9 cellular contexts compared by ENCODE assay signal in the genomic region with DNA sequence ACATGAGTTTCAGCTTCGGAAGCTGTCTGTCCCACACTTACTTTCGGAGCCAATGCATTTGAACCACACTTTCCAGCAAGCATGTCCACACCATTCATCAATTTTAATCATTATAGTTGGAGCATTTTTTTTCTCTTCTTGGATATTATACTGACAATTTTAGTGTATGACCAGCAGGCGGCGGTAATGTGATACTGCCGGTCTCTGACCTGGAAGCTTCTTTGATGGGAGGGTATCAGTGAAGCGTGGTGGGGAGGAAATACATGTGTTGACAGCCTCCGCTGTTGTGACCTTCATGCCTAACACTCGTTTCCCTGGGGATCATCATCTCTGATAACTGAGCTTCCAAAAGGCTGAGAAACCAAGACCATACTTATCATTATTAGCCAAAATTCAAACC.
DNase-seq lines count a peak whose midpoint lies in the region; ATAC-seq, FAIRE-seq and TF ChIP-seq lines count a peak whose summit lies in the region.
"Had no signal": no experiment of that assay in that cellular context is flagged by ENCODE, and none has a peak within 500 bp of the region (broad histone marks: within the 10 kb centered on the region; RNA-seq: fewer than 3 reads in every experiment).

No MANE protein-coding gene starts in this region.

- intact Hi-C loops in kidney (cut with DNase I) = no loop called here

- FAIRE-seq in kidney (lab: Jason Lieb, UNC) = no peak

- H3K9me3 ChIP-seq in OCI-LY3 (ENCODE audit: insufficient read depth, low read length) = no peaks in the 10 kb centered on the region
- H3K9me3 ChIP-seq in kidney (ENCODE audit: control insufficient read depth in 1 of 2, low read length in 2 of 2) = peaks cover 0 to 7% of the 10 kb centered on the region in 2 donors
- H3K9me3 ChIP-seq: esophagus squamous epithelium had no signal

- H3K36me3 Mint-ChIP-seq in type B pancreatic cell = peaks cover 51% of the 10 kb centered on the region

- H4K20me1 ChIP-seq in OCI-LY3 (ENCODE audit: insufficient read depth, low read length) = no peaks in the 10 kb centered on the region

- H3K27me3 Mint-ChIP-seq in type B pancreatic cell = no peaks in the 10 kb centered on the region

- H3K4me1 ChIP-seq in OCI-LY3 (ENCODE audit: low read length) (no peaks in the 10 kb centered on the region), kidney (ENCODE audit: control insufficient read depth in 1 of 2, insufficient read depth in 1 of 2, low read depth in 1 of 2, low read length in 2 of 2) (peaks cover 0 to 3% of the 10 kb centered on the region in 2 donors)

- H3K27ac Mint-ChIP-seq in type B pancreatic cell = no peak overlapping the region

- H3K4me3 Mint-ChIP-seq in type B pancreatic cell = no peak overlapping the region

- H3K9me3 Mint-ChIP-seq in type B pancreatic cell = peaks cover 10% of the 10 kb centered on the region

- no peaks in the 10 kb centered on the region for H3K79me2 ChIP-seq in OCI-LY3 (ENCODE audit: low read length)

- TF ChIP-seq CTCF in OCI-LY3 (IDR thresholded peaks at IDR 0.05; ENCODE audit: low read depth, low read length) (peak; percentile 28), fibroblast of mammary gland (conservative IDR thresholded peaks at IDR 0.05; ENCODE audit: control insufficient read depth, insufficient read depth, low read depth, low read length) (peak; percentile 39), type B pancreatic cell (conservative IDR thresholded peaks at IDR 0.05) (peak; percentile 74), kidney (IDR thresholded peaks at IDR 0.05; ENCODE audit: borderline replicate concordance, extremely low read depth, insufficient read depth) (no peak)

- H3K4me3 ChIP-seq in OCI-LY3 (ENCODE audit: low read length) (no peak overlapping the region), fibroblast of mammary gland (ENCODE audit: control insufficient read depth, low read depth, low read length) (no peak overlapping the region), kidney (ENCODE audit: low read length in 2 of 2) (no peak overlapping the region)
- H3K4me3 ChIP-seq: esophagus squamous epithelium had no signal

- no peak overlapping the region for H3K4me2 ChIP-seq in OCI-LY3 (ENCODE audit: low read length)

- peaks cover 46% of the 10 kb centered on the region for H3K4me1 Mint-ChIP-seq in type B pancreatic cell (ENCODE audit: unreplicated experiment)

- no peak overlapping the region for H2AFZ ChIP-seq in OCI-LY3 (ENCODE audit: low read depth, low read length)

- no peak for ATAC-seq in HG03354 (IDR thresholded peaks at IDR 0.05; ENCODE audit: poor library complexity, severe bottlenecking, unreplicated experiment)

- H3K27me3 ChIP-seq in OCI-LY3 (ENCODE audit: low read depth, low read length) = no peaks in the 10 kb centered on the region
- H3K27me3 ChIP-seq: esophagus squamous epithelium had no signal

- H3K27ac ChIP-seq in OCI-LY3 (ENCODE audit: low read length) (no peak overlapping the region), kidney (ENCODE audit: low read depth in 2 of 2, low read length in 2 of 2) (no peak overlapping the region)
- H3K27ac ChIP-seq: esophagus squamous epithelium had no signal

- H3K36me3 ChIP-seq in OCI-LY3 (replicated peaks; ENCODE audit: low read depth, low read length) (no peaks in the 10 kb centered on the region), kidney (ENCODE audit: control insufficient read depth in 1 of 2, insufficient read depth in 2 of 2, low read length in 2 of 2) (peaks cover 0 to 10% of the 10 kb centered on the region in 2 donors)

- H3K9ac ChIP-seq in OCI-LY3 (ENCODE audit: low read length) = no peak overlapping the region
- no peak overlapping the region for H3K9ac ChIP-seq in kidney (ENCODE audit: low read length in 2 of 2)

- DNase-seq in stimulated activated CD4-positive, alpha-beta T cell treated with anti-CD3 and anti-CD28 coated beads, Interleukin-15, amount 100 ng/mL, for 24 hours = peak; percentile 33
- no peak for DNase-seq in stimulated activated CD4-positive, alpha-beta T cell treated with anti-CD3 and anti-CD28 coated beads, Interleukin-4, amount 100 ng/mL, for 1 hour
- DNase-seq in fibroblast of mammary gland (ENCODE audit: low read depth) (peak; percentile 18), type B pancreatic cell (ENCODE audit: extremely low spot score, unreplicated experiment) (no peak), medulla oblongata (ENCODE audit: extremely low spot score) (no peak), kidney (no peak)
- DNase-seq: esophagus squamous epithelium had no signal

Comparison
In these comparisons a context has a peak if more than half of its experiments do, and no peak if none do; other contexts are left out.
1. DNase-seq: peak in stimulated activated CD4-positive, alpha-beta T cell treated with anti-CD3 and anti-CD28 coated beads, Interleukin-15, amount 100 ng/mL, for 24 hours (single experiment) and fibroblast of mammary gland (single experiment); none in stimulated activated CD4-positive, alpha-beta T cell treated with anti-CD3 and anti-CD28 coated beads, Interleukin-4, amount 100 ng/mL, for 1 hour (single experiment), type B pancreatic cell (single experiment), medulla oblongata (single experiment) and kidney (single experiment).